In the genomic region with DNA sequence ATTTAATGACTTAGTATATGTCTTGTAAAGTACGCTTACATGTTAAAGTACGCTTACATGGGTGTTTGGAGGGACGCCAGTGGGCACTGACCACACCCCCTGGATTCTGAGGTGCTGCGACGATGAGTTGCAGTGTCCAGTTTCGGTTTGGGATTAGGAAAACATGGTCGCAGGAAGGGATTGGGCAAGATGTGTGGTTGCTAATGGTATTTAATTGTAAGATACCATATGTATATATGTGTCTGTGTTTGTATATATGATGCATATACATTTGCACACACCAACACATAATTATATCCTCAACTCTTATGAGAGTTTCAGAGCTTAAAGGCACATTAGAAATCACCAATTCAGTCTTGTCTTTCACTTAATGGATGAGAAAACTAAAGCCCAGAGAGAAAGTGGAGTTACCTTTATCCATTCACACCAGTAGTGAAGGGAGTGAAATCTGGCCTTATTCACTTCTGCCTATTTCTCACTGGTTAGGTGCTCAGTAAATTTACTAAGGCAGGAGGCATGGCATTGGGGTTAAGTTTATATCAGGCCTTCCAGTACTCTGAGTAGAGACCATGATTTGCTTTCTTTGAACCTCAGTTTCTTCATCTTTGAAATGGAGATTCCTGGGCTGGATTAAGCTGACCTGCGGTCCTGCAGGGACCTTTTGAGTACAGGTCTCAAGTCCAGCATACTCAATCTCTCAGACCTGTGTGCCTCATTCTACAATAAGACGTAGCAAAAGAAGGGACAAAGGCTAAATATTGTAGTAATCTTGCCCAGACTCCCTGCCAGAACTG, we compare ENCODE assay signal across 8 cellular contexts. TPM values are rescaled to one million over a fixed set of nuclear protein-coding genes. Genes with fewer than 3 reads are reported as not detected.
DNase-seq lines count a peak whose midpoint lies in the region; ATAC-seq, FAIRE-seq and TF ChIP-seq lines count a peak whose summit lies in the region.

No MANE protein-coding gene starts in this region.

- H3K9me3 Mint-ChIP-seq in neural crest cell = no peaks in the 10 kb centered on the region

- H3K27me3 Mint-ChIP-seq in T-helper 17 cell (no peaks in the 10 kb centered on the region), neural crest cell (ENCODE audit: low read depth) (no peaks in the 10 kb centered on the region)

- FAIRE-seq in HTR-8/SVneo (lab: Jason Lieb, UNC) = peak; percentile 31

- ATAC-seq in T-helper 17 cell = no peak
- ATAC-seq in HG03039 (IDR thresholded peaks at IDR 0.05; ENCODE audit: unreplicated experiment) = no peak

- H3K9me3 ChIP-seq in T-helper 17 cell (ENCODE audit: control insufficient read depth, low read length, poor library complexity, severe bottlenecking) = no peaks in the 10 kb centered on the region

- TF ChIP-seq CTCF in fibroblast of mammary gland (conservative IDR thresholded peaks at IDR 0.05; ENCODE audit: control insufficient read depth, insufficient read depth, low read depth, low read length) (no peak), neural crest cell (conservative IDR thresholded peaks at IDR 0.05) (no peak), GM10266 (IDR thresholded peaks at IDR 0.05; ENCODE audit: control insufficient read depth, insufficient read depth, low read depth, missing control alignments) (no peak)

- DNase-seq in ELF-1 (ENCODE audit: low read depth, low spot score) (peak; percentile 41), HTR-8/SVneo (ENCODE audit: insufficient read length, low spot score) (peak; percentile 59), T-helper 17 cell (no peak), fibroblast of mammary gland (ENCODE audit: low read depth) (peak; percentile 80), neural crest cell (ENCODE audit: low read depth, low spot score) (peak; percentile 6), GM10266 (ENCODE audit: extremely low spot score) (no peak), GM19240 (ENCODE audit: insufficient read length, low spot score) (no peak)

- no peaks in the 10 kb centered on the region for H3K36me3 Mint-ChIP-seq in T-helper 17 cell (ENCODE audit: low read depth)
- H3K36me3 Mint-ChIP-seq in neural crest cell (ENCODE audit: low read depth) = peaks cover 10% of the 10 kb centered on the region

- H3K27ac Mint-ChIP-seq in T-helper 17 cell = no peak overlapping the region
- H3K27ac Mint-ChIP-seq in neural crest cell (ENCODE audit: unreplicated experiment) = no peak overlapping the region

- peak overlapping the region; percentile 85 for H3K4me3 ChIP-seq in fibroblast of mammary gland (ENCODE audit: control insufficient read depth, low read depth, low read length)

- H3K4me1 Mint-ChIP-seq in T-helper 17 cell (peaks cover 30% of the 10 kb centered on the region), neural crest cell (peaks cover 43% of the 10 kb centered on the region)

- H3K4me3 Mint-ChIP-seq in T-helper 17 cell = peak overlapping the region; percentile 95
- peak overlapping the region; percentile 93 for H3K4me3 Mint-ChIP-seq in neural crest cell

RNA-seq across cellular contexts. Expression of a gene that starts 1.1 kb away (rescaled TPM):
- total RNA-seq in T-helper 17 cell = 10 to 100 TPM; 27.1 to 33.2 TPM
- total RNA-seq in neural crest cell = 59.3 and 62.9 TPM in 2 replicates

Comparison
In these comparisons a context has a peak if more than half of its experiments do, and no peak if none do; other contexts are left out.
1. DNase-seq: peak in ELF-1 (single experiment), HTR-8/SVneo (single experiment), fibroblast of mammary gland (single experiment) and neural crest cell (single experiment); none in T-helper 17 cell (0 of 3), GM10266 (single experiment) and GM19240 (single experiment).